In the genomic region with DNA sequence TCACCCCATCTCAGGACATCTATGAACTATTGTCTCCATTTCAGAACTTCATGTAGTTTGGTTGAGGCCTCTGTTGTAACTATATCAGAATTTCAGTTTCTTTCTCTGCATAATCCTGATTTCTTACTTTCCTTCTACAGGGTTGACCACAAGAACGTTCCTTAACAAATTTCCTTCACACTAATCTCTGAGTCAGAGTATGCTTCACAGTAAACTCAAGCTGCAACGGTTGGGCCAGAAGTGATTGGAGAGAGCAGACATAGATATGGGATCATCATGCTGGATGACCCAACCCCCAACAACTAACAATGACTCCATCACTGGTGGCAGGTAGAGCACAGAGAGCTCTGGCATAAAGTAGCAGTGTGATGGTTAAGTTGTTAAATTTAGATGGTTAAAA, we compare ENCODE assay signal across 17 cellular contexts.
DNase-seq lines count a peak whose midpoint lies in the region; ATAC-seq and TF ChIP-seq lines count a peak whose summit lies in the region.
"Had no signal": no experiment of that assay in that cellular context is flagged by ENCODE, and none has a peak within 500 bp of the region (broad histone marks: within the 10 kb centered on the region; RNA-seq: fewer than 3 reads in every experiment).

No MANE protein-coding gene starts in this region.

- H3K27me3 ChIP-seq in AG04450 (ENCODE audit: control insufficient read depth, insufficient read depth, low read length) (no peaks in the 10 kb centered on the region), IMR-90 (ENCODE audit: control insufficient read depth, insufficient read depth, low read length) (no peaks in the 10 kb centered on the region), aorta (ENCODE audit: control insufficient read depth in 1 of 2, insufficient read depth in 2 of 2, low read length in 1 of 2) (no peaks in the 10 kb centered on the region)
- H3K27me3 ChIP-seq: upper lobe of right lung had no signal

- peak overlapping the region; percentile 13; the same call in 2 of the 3 replicates for H2BK15ac ChIP-seq in IMR-90 (ENCODE audit: low read depth, low read length)

- H2AFZ ChIP-seq in IMR-90 (replicated peaks; ENCODE audit: low read length, poor library complexity), result peak overlapping the region; percentile 18

- H3K36me3 Mint-ChIP-seq in immature natural killer cell, result no peaks in the 10 kb centered on the region

- no peaks in the 10 kb centered on the region for H3K9me3 ChIP-seq in AG04450 (ENCODE audit: control insufficient read depth, insufficient read depth, low read length)
- H3K9me3 ChIP-seq in IMR-90 (ENCODE audit: control insufficient read depth, insufficient read depth, low read length), result no peaks in the 10 kb centered on the region
- no peaks in the 10 kb centered on the region for H3K9me3 ChIP-seq in aorta (ENCODE audit: control insufficient read depth, low read length)
- H3K9me3 ChIP-seq: upper lobe of right lung had no signal

- H3K9ac ChIP-seq in IMR-90 (ENCODE audit: low read depth, low read length), result no peak overlapping the region

- H2BK20ac ChIP-seq in IMR-90 (ENCODE audit: low read depth, low read length), result peak overlapping the region; percentile 18

- peak overlapping the region; percentile 88 for H2BK5ac ChIP-seq in IMR-90 (ENCODE audit: low read depth, low read length, poor library complexity, severe bottlenecking)

- H2AK5ac ChIP-seq in IMR-90 (ENCODE audit: low read depth, low read length), result peak overlapping the region; percentile 68; the same call in 1 of the 2 replicates

- intact Hi-C loops in IMR-90 (cut with micrococcal nuclease), result loop anchor here (2.0 to 5.0 kb wide), 2 partner anchors 69 to 257 kb away; a partner anchor contains a TSS
- intact Hi-C loops in left ventricle myocardium superior (cut with micrococcal nuclease), result no loop called here
- intact Hi-C loops in aorta (cut with DNase I), result no loop called here

- H4K5ac ChIP-seq in IMR-90 (ENCODE audit: low read depth, low read length), result peak overlapping the region; percentile 64; the same call in 1 of the 2 replicates

- H3K4ac ChIP-seq in IMR-90 (ENCODE audit: low read depth, low read length), result peak overlapping the region; percentile 70

- no peak for TF ChIP-seq CTCF in AG04450 (IDR thresholded peaks at IDR 0.05; ENCODE audit: low read depth, low read length)
- no peak for TF ChIP-seq CTCF in IMR-90 (conservative IDR thresholded peaks at IDR 0.05; ENCODE audit: low read depth, low read length)
- no peak for TF ChIP-seq CTCF in astrocyte of the cerebellum (IDR thresholded peaks at IDR 0.05; ENCODE audit: low read depth, low read length, missing control alignments)

- H3K36me3 ChIP-seq in IMR-90 (ENCODE audit: control insufficient read depth, insufficient read depth, low read length) (no peaks in the 10 kb centered on the region), aorta (ENCODE audit: control insufficient read depth in 1 of 2, insufficient read depth in 2 of 2, low read length in 1 of 2) (no peaks in the 10 kb centered on the region)
- H3K36me3 ChIP-seq: upper lobe of right lung had no signal

- H4K91ac ChIP-seq in IMR-90 (ENCODE audit: insufficient read depth, low read depth, low read length), result peak overlapping the region; percentile 17; the same call in 1 of the 2 replicates

- no peak for TF ChIP-seq POLR2A in IMR-90 (IDR thresholded peaks at IDR 0.05; ENCODE audit: low read depth, low read length)

- H3K56ac ChIP-seq in IMR-90 (ENCODE audit: extremely low read depth, insufficient read depth, low read length), result peak overlapping the region; percentile 45; the same call in 1 of the 2 replicates

- no peaks in the 10 kb centered on the region for H3K27me3 Mint-ChIP-seq in immature natural killer cell (ENCODE audit: low read depth in 3 of 3)

- dilution Hi-C loops in IMR-90 (cut with HindIII; ENCODE audit: low sequenced_read_pairs, unreplicated experiment), result no loop called here

- peak overlapping the region; percentile 88 for H2BK120ac ChIP-seq in IMR-90 (ENCODE audit: low read depth, low read length)

- POLR2A ChIA-PET in AG04450 (lab: Yijun Ruan, JAX) (interaction anchor here (0.8 kb wide), 1 partner anchor 24 kb away, joined by 3 read pairs; no protein-coding TSS in a partner anchor), IMR-90 (lab: Charles Lee; ENCODE audit: unreplicated experiment) (no interaction called here)

- H3K4me3 ChIP-seq in AG04450 (ENCODE audit: low read depth, low read length), result no peak overlapping the region
- no peak overlapping the region for H3K4me3 ChIP-seq in IMR-90 (ENCODE audit: insufficient read depth, low read depth, low read length)
- H3K4me3 ChIP-seq in astrocyte of the cerebellum (ENCODE audit: low read depth, low read length), result no peak overlapping the region
- H3K4me3 ChIP-seq in aorta (ENCODE audit: low read length in 2 of 2), result no peak overlapping the region
- H3K4me3 ChIP-seq: upper lobe of right lung had no signal

- no peaks in the 10 kb centered on the region for H4K20me1 ChIP-seq in IMR-90 (ENCODE audit: insufficient read depth, low read length)

- peaks cover 2% of the 10 kb centered on the region for H3K9me1 ChIP-seq in IMR-90 (ENCODE audit: insufficient read depth, low read length)

- no peak overlapping the region; the same call in 1 of the 2 replicates for H3K14ac ChIP-seq in IMR-90 (replicated peaks; ENCODE audit: low read depth, low read length)

- peak overlapping the region; percentile 50 for H3K27ac ChIP-seq in AG04450 (ENCODE audit: low read depth, low read length)
- peak overlapping the region; percentile 61; the same call in 1 of the 2 replicates for H3K27ac ChIP-seq in IMR-90 (ENCODE audit: insufficient read depth, low read length)
- no peak overlapping the region for H3K27ac ChIP-seq in aorta (ENCODE audit: low read depth in 1 of 2, low read length in 2 of 2)
- H3K27ac ChIP-seq: upper lobe of right lung had no signal

- in situ Hi-C loops in IMR-90 (cut with MboI; ENCODE audit: low sequenced_read_pairs), result no loop called here
- in situ Hi-C loops in astrocyte of the cerebellum (cut with HindIII; ENCODE audit: low sequenced_read_pairs), result no loop called here

- no peak overlapping the region for H3K4me3 Mint-ChIP-seq in immature natural killer cell
- H3K4me3 Mint-ChIP-seq: B cell had no signal

- no peak overlapping the region for H3K27ac Mint-ChIP-seq in immature natural killer cell
- H3K27ac Mint-ChIP-seq: B cell had no signal

- BruUV-seq in IMR-90 (replicated peaks; lab: Mats Ljungman, UMichigan), result no TSS peak

- DNase-seq in AG04450 (ENCODE audit: low read depth, low spot score) (peak; percentile 66), IMR-90 (peak; percentile 95), astrocyte of the cerebellum (ENCODE audit: low read depth) (peak; percentile 63), iris pigment epithelial cell (ENCODE audit: low read depth) (peak; percentile 97), left ventricle myocardium superior (no peak), aorta (no peak), immature natural killer cell (no peak), midbrain (lab: John Stamatoyannopoulos, UW) (no peak)
- DNase-seq: anterior cingulate cortex, DMS79, H7, hippocampal formation, NCI-H1048, NCI-H2227 treated with DMSO at 0.1 percent for 48 hours, T-helper 9 cell, upper lobe of right lung had no signal

- TF ChIP-seq RAD21 in IMR-90 (IDR thresholded peaks at IDR 0.05; ENCODE audit: low read length), result no peak

- H3K9me3 Mint-ChIP-seq in immature natural killer cell, result peaks cover 0 to 5% (median 3%) of the 10 kb centered on the region in 6 donors

- peak overlapping the region; percentile 69 for H3K4me2 ChIP-seq in IMR-90 (ENCODE audit: low read depth, low read length)

- H3K23ac ChIP-seq in IMR-90 (ENCODE audit: low read depth, low read length), result peak overlapping the region; percentile 86; the same call in 1 of the 2 replicates

- no peaks in the 10 kb centered on the region for H3K4me1 Mint-ChIP-seq in immature natural killer cell
- H3K4me1 Mint-ChIP-seq: B cell had no signal

- no peaks in the 10 kb centered on the region; a peak in 2 of 4 replicates for H3K79me1 ChIP-seq in IMR-90 (ENCODE audit: low read depth in 1 of 2, low read length in 2 of 2)

- peak overlapping the region; percentile 88; the same call in 1 of the 2 replicates for H3K18ac ChIP-seq in IMR-90 (ENCODE audit: low read depth, low read length)

- no CpG with 5 or more reads among the region's 2 CpGs for WGBS in IMR-90 (ENCODE audit: extremely low coverage in 2 of 2, insufficient read length in 1 of 2), 2 experiments
- 69 to 75% methylated on average over 2 of the region's 2 CpGs for WGBS in aorta, 2 donors

- peak overlapping the region; percentile 41 to 85 for H4K8ac ChIP-seq in IMR-90 (ENCODE audit: low read depth in 2 of 2, low read length in 2 of 2)

- CTCF ChIA-PET in AG04450 (lab: Charles Lee), result interaction anchor here (0.7 to 1.2 kb wide), 2 partner anchors 19 to 258 kb away, joined by 3 read pairs; no protein-coding TSS in a partner anchor
- CTCF ChIA-PET in IMR-90 (lab: Yijun Ruan, JAX), result no interaction called here

- peak; percentile 88 for ATAC-seq in IMR-90 (ENCODE audit: low read depth)
- ATAC-seq in left ventricle myocardium superior, result no peak
- ATAC-seq in aorta (ENCODE audit: low FRiP score), result no peak
- ATAC-seq: upper lobe of right lung had no signal

- H2AK9ac ChIP-seq in IMR-90 (replicated peaks; ENCODE audit: low read depth, low read length, poor library complexity), result no peak overlapping the region

- H3K4me1 ChIP-seq in IMR-90 (ENCODE audit: control insufficient read depth, insufficient read depth, low read length), result peaks cover 17% of the 10 kb centered on the region; the same call in 1 of the 2 replicates
- H3K4me1 ChIP-seq in aorta (ENCODE audit: control insufficient read depth in 1 of 2, insufficient read depth in 2 of 2, low read length in 2 of 2), result no peaks in the 10 kb centered on the region
- H3K4me1 ChIP-seq: upper lobe of right lung had no signal

TF ChIP-seq in IMR-90, 13 proteins besides CTCF, POLR2A, EP300 and RAD21:
- TF ChIP-seq FOS (IDR thresholded peaks at IDR 0.05; ENCODE audit: low read depth, low read length) (peak; percentile 55), BHLHE40 (IDR thresholded peaks at IDR 0.05; ENCODE audit: low read depth, low read length) (no peak; the same call in 1 of the 2 replicates), CEBPB (IDR thresholded peaks at IDR 0.05; ENCODE audit: low read depth, low read length) (peak; percentile 68)

Comparison
In these comparisons a context has a peak if more than half of its experiments do, and no peak if none do; other contexts are left out.
1. DNase-seq: peak in AG04450 (single experiment), IMR-90 (single experiment), astrocyte of the cerebellum (single experiment) and iris pigment epithelial cell (single experiment); none in left ventricle myocardium superior (single experiment), aorta (0 of 2), immature natural killer cell (0 of 3) and midbrain (single experiment).
2. H3K27ac ChIP-seq: peak in AG04450 (single experiment) and IMR-90 (single experiment); none in aorta (0 of 2).